In the genomic region with DNA sequence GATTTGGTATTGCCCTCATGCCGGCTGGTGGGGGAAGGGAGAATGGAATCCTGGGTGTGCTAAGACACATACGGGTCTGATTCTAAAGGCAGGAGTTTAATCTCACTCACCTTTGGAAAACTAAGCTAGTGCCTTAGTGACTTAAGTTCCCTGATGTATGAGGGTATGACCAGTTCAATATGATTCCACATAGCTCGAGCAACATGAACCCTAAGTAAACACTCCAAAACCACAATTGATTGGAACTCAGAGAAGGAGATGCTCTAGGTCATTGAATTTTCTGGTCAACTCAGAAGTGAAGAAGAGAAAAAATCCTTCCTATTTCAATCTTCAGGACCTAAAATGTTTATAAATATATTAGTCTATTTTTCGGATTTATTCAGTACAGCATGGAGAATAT, we compare ENCODE assay signal across 26 cellular contexts.
DNase-seq lines count a peak whose midpoint lies in the region; ATAC-seq, FAIRE-seq and TF ChIP-seq lines count a peak whose summit lies in the region.
"Had no signal": no experiment of that assay in that cellular context is flagged by ENCODE, and none has a peak within 500 bp of the region (broad histone marks: within the 10 kb centered on the region; RNA-seq: fewer than 3 reads in every experiment).

No MANE protein-coding gene starts in this region.

- H4K20me1 ChIP-seq in astrocyte (ENCODE audit: insufficient read depth, low read length): no peaks in the 10 kb centered on the region
- H4K20me1 ChIP-seq: BLaER1 treated with 17β-estradiol and CSF1 and Interleukin-3, amounts not matched to agents 10 nM and 100 nM had no signal

- H3K9ac ChIP-seq in astrocyte (ENCODE audit: low read length): no peak overlapping the region
- H3K9ac ChIP-seq: BLaER1 treated with 17β-estradiol and CSF1 and Interleukin-3, amounts not matched to agents 10 nM and 100 nM had no signal

- H3K4me2 ChIP-seq in astrocyte (ENCODE audit: low read length): no peak overlapping the region
- H3K4me2 ChIP-seq: BLaER1 treated with 17β-estradiol and CSF1 and Interleukin-3, amounts not matched to agents 10 nM and 100 nM had no signal

- FAIRE-seq in astrocyte (lab: Jason Lieb, UNC): no peak
- FAIRE-seq: H1, small intestine, TTC549 had no signal

- H3K79me2 ChIP-seq in astrocyte (ENCODE audit: insufficient read depth, low read length): no peaks in the 10 kb centered on the region

- H3K36me3 ChIP-seq in right atrium auricular region (no peaks in the 10 kb centered on the region), astrocyte (ENCODE audit: insufficient read depth, low read length) (no peaks in the 10 kb centered on the region), ovary (no peaks in the 10 kb centered on the region)
- H3K36me3 ChIP-seq: BLaER1 treated with 17β-estradiol and CSF1 and Interleukin-3, amounts not matched to agents 10 nM and 100 nM; cardiac muscle cell; MG63 had no signal

- H3K27ac Mint-ChIP-seq in astrocyte (ENCODE audit: unreplicated experiment): no peak overlapping the region
- H3K27ac Mint-ChIP-seq: activated CD8-positive, alpha-beta T cell treated with anti-CD3 and anti-CD28 coated beads, Interleukin-2, amount 10 ng/mL, durations not matched to agents 7 days and 5 days; natural killer cell had no signal

- TF ChIP-seq POLR2A in ovary (IDR thresholded peaks at IDR 0.05): no peak

- H3K9me3 ChIP-seq in right atrium auricular region: no peaks in the 10 kb centered on the region
- H3K9me3 ChIP-seq in astrocyte (ENCODE audit: insufficient read depth, low read depth, low read length): no peaks in the 10 kb centered on the region
- no peaks in the 10 kb centered on the region for H3K9me3 ChIP-seq in ovary
- H3K9me3 ChIP-seq: BLaER1 treated with 17β-estradiol and CSF1 and Interleukin-3, amounts not matched to agents 10 nM and 100 nM; MG63 had no signal

- TF ChIP-seq CTCF in right atrium auricular region (IDR thresholded peaks at IDR 0.05) (no peak), astrocyte (IDR thresholded peaks at IDR 0.05; ENCODE audit: insufficient read depth, low read depth, low read length) (no peak), ovary (IDR thresholded peaks at IDR 0.05) (no peak)

- no peaks in the 10 kb centered on the region for H3K36me3 Mint-ChIP-seq in astrocyte (ENCODE audit: low read depth, unreplicated experiment)
- H3K36me3 Mint-ChIP-seq: natural killer cell had no signal

- no peaks in the 10 kb centered on the region for H3K27me3 Mint-ChIP-seq in astrocyte (ENCODE audit: low read depth, unreplicated experiment)

- H3K4me1 ChIP-seq in right atrium auricular region (peaks cover 0 to 3% of the 10 kb centered on the region in 2 donors), astrocyte (ENCODE audit: insufficient read depth, low read length) (peaks cover 3% of the 10 kb centered on the region), ovary (ENCODE audit: insufficient read depth) (peaks cover 4% of the 10 kb centered on the region)

- H3K4me3 ChIP-seq in right atrium auricular region: no peak overlapping the region
- no peak overlapping the region for H3K4me3 ChIP-seq in astrocyte (ENCODE audit: insufficient read depth, low read depth, low read length)
- no peak overlapping the region for H3K4me3 ChIP-seq in ovary
- H3K4me3 ChIP-seq: BLaER1 treated with 17β-estradiol and CSF1 and Interleukin-3, amounts not matched to agents 10 nM and 100 nM; cardiac muscle cell; MG63 had no signal

- H3K27ac ChIP-seq in right atrium auricular region (peak overlapping the region; percentile 42 to 52), astrocyte (ENCODE audit: low read depth, low read length) (no peak overlapping the region), ovary (peak overlapping the region; percentile 0 to 31)
- H3K27ac ChIP-seq: BLaER1 treated with 17β-estradiol and CSF1 and Interleukin-3, amounts not matched to agents 10 nM and 100 nM; cardiac muscle cell had no signal

- TF ChIP-seq EP300 in ovary (IDR thresholded peaks at IDR 0.05): no peak

- intact Hi-C loops in Right ventricle myocardium superior (cut with DNase I) (no loop called here), ovary (cut with DNase I) (no loop called here)

- no peak for DNase-seq in right atrium auricular region (ENCODE audit: low spot score)
- DNase-seq in Right ventricle myocardium superior: no peak
- DNase-seq in astrocyte (ENCODE audit: low read depth): peak; percentile 46
- no peak for DNase-seq in ovary
- DNase-seq in stimulated activated CD4-positive, alpha-beta T cell treated with anti-CD3 and anti-CD28 coated beads, Interleukin-2, amount 100 ng/mL, for 48 hours: no peak
- no peak for DNase-seq in GM19240 (ENCODE audit: insufficient read length, low spot score)
- no peak for DNase-seq in NOMO-1 (lab: John Stamatoyannopoulos, UW; ENCODE audit: unreplicated experiment in 2 of 2)
- DNase-seq: activated CD4-positive, CD25-positive, alpha-beta regulatory T cell treated with anti-CD3 and anti-CD28 coated beads, Interleukin-2, amount 50 U/mL, for 72 hours; activated CD8-positive, alpha-beta T cell treated with anti-CD3 and anti-CD28 coated beads, Interleukin-2, amount 10 ng/mL, durations not matched to agents 7 days and 5 days; activated gamma-delta T cell; head of caudate nucleus; MG63; midbrain; natural killer cell; NCI-H1417 treated with DMSO at 0.1 percent for 48 hours; NCI-H226; NCI-H82; OCI-M1; small intestine; stimulated activated naive CD8-positive, alpha-beta T cell treated with anti-CD3 and anti-CD28 coated beads, Interleukin-15, Interleukin-2, amounts not matched to agents 100 U/mL and 50 U/mL, for 24 hours; T-helper 1 cell had no signal

- no peak for ATAC-seq in Right ventricle myocardium superior (ENCODE audit: poor library complexity)
- no peak for ATAC-seq in HG03342 (IDR thresholded peaks at IDR 0.05; ENCODE audit: unreplicated experiment)
- ATAC-seq: activated CD8-positive, alpha-beta T cell treated with anti-CD3 and anti-CD28 coated beads, Interleukin-2, amount 10 ng/mL, durations not matched to agents 7 days and 5 days; natural killer cell; stimulated activated naive CD8-positive, alpha-beta T cell treated with anti-CD3 and anti-CD28 coated beads, Interleukin-15, Interleukin-2, amounts not matched to agents 100 U/mL and 50 U/mL, for 24 hours had no signal

- H3K9me3 Mint-ChIP-seq in astrocyte (ENCODE audit: unreplicated experiment): peaks cover 2% of the 10 kb centered on the region

- H3K4me1 Mint-ChIP-seq in astrocyte (ENCODE audit: low read depth, unreplicated experiment): peaks cover 7% of the 10 kb centered on the region
- H3K4me1 Mint-ChIP-seq: natural killer cell had no signal

- no peak overlapping the region for H2AFZ ChIP-seq in astrocyte (ENCODE audit: low read depth, low read length)

- no peak overlapping the region for H3K4me3 Mint-ChIP-seq in astrocyte (ENCODE audit: unreplicated experiment)
- H3K4me3 Mint-ChIP-seq: activated CD8-positive, alpha-beta T cell treated with anti-CD3 and anti-CD28 coated beads, Interleukin-2, amount 10 ng/mL, durations not matched to agents 7 days and 5 days; natural killer cell had no signal

- H3K27me3 ChIP-seq in right atrium auricular region: no peaks in the 10 kb centered on the region
- H3K27me3 ChIP-seq in astrocyte (ENCODE audit: insufficient read depth, low read length): no peaks in the 10 kb centered on the region
- H3K27me3 ChIP-seq in ovary: no peaks in the 10 kb centered on the region
- H3K27me3 ChIP-seq: BLaER1 treated with 17β-estradiol and CSF1 and Interleukin-3, amounts not matched to agents 10 nM and 100 nM; cardiac muscle cell; MG63 had no signal

- WGBS in ovary, 3 donors: 40 to 64% (median 49%) methylated on average over 4 of the region's 4 CpGs
